1 cellular context compared by ENCODE assay signal in the genomic region with DNA sequence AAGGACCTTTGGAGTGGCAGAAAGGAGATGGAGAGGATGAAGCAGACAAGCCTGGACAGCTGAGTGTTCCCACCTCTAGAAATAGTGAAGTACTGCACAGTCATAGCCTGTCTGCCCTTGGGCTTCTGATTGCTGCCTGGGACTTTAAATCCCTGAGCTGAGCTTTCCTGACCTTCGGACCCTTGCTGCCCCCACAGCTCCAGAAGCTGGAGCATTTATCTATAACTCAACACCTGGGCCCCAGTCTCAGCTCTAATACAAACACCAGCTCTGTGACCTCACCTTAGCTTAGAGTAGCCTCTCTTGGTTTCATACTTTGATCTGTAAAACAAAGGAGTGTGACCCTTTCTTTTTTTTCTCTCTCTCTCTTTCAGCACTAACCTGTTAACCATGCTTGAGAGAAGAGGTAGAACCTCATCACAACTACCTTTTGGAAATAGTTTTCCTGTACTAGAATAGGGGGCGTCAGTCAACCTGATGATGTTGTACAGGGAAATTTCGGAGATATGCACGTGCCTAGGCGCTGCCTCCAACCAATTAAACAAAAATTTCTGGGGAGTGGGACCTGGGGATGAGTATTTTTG.
TF ChIP-seq lines count a peak whose summit lies in the region.

No MANE protein-coding gene starts in this region.

TF ChIP-seq in HepG2, 621 proteins besides CTCF, POLR2A, EP300 and RAD21 (continued from another document and continues in another):
- TF ChIP-seq, protein P1, sequence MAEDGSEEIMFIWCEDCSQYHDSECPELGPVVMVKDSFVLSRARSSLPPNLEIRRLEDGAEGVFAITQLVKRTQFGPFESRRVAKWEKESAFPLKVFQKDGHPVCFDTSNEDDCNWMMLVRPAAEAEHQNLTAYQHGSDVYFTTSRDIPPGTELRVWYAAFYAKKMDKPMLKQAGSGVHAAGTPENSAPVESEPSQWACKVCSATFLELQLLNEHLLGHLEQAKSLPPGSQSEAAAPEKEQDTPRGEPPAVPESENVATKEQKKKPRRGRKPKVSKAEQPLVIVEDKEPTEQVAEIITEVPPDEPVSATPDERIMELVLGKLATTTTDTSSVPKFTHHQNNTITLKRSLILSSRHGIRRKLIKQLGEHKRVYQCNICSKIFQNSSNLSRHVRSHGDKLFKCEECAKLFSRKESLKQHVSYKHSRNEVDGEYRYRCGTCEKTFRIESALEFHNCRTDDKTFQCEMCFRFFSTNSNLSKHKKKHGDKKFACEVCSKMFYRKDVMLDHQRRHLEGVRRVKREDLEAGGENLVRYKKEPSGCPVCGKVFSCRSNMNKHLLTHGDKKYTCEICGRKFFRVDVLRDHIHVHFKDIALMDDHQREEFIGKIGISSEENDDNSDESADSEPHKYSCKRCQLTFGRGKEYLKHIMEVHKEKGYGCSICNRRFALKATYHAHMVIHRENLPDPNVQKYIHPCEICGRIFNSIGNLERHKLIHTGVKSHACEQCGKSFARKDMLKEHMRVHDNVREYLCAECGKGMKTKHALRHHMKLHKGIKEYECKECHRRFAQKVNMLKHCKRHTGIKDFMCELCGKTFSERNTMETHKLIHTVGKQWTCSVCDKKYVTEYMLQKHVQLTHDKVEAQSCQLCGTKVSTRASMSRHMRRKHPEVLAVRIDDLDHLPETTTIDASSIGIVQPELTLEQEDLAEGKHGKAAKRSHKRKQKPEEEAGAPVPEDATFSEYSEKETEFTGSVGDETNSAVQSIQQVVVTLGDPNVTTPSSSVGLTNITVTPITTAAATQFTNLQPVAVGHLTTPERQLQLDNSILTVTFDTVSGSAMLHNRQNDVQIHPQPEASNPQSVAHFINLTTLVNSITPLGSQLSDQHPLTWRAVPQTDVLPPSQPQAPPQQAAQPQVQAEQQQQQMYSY (CRISPR knock-in tag; IDR thresholded peaks at IDR 0.05): 0 out of 2 replicates have a peak, but pooled peaks have one; percentile 28
- TF ChIP-seq SSRP1 (CRISPR knock-in tag; IDR thresholded peaks at IDR 0.05) (no peak), ZNF713 (CRISPR knock-in tag; IDR thresholded peaks at IDR 0.05) (no peak), CEBPG (CRISPR knock-in tag; IDR thresholded peaks at IDR 0.05) (peak; percentile 81), MTA1 (CRISPR knock-in tag; IDR thresholded peaks at IDR 0.05; ENCODE audit: borderline replicate concordance) (0 out of 2 replicates have a peak, but pooled peaks have one; percentile 53), KAT8 (CRISPR knock-in tag; IDR thresholded peaks at IDR 0.05) (peak; percentile 66), TEAD3 (CRISPR knock-in tag; optimal IDR thresholded peaks at IDR 0.05; ENCODE audit: borderline replicate concordance) (peak; percentile 76), STAT5B (CRISPR knock-in tag; IDR thresholded peaks at IDR 0.05) (0 out of 2 replicates have a peak, but pooled peaks have one; percentile 44), BRD4 (CRISPR knock-in tag; IDR thresholded peaks at IDR 0.05) (peak; percentile 72; the same call in 1 of the 2 replicates), HNRNPUL1 (IDR thresholded peaks at IDR 0.05; ENCODE audit: low read depth, low read length) (no peak), GLI4 (CRISPR knock-in tag; IDR thresholded peaks at IDR 0.05; ENCODE audit: borderline replicate concordance) (no peak), ZMAT3 (CRISPR knock-in tag; conservative IDR thresholded peaks at IDR 0.05) (0 out of 2 replicates have a peak, but pooled peaks have one; percentile 52), ZNF75D (CRISPR knock-in tag; IDR thresholded peaks at IDR 0.05; ENCODE audit: borderline replicate concordance) (no peak), PPARG (CRISPR knock-in tag; conservative IDR thresholded peaks at IDR 0.05) (peak; percentile 91), ZNF20 (CRISPR knock-in tag; IDR thresholded peaks at IDR 0.05) (no peak), KLF16 (CRISPR knock-in tag; IDR thresholded peaks at IDR 0.05) (peak in 1 of 2 experiments; percentile 89; a peak in 2 of 4 replicates), ZNF44 (CRISPR knock-in tag; IDR thresholded peaks at IDR 0.05) (peak; percentile 79; the same call in 1 of the 2 replicates), ZNF335 (CRISPR knock-in tag; IDR thresholded peaks at IDR 0.05) (peak; percentile 39; the same call in 1 of the 2 replicates), ZNF747 (CRISPR knock-in tag; IDR thresholded peaks at IDR 0.05; ENCODE audit: borderline replicate concordance) (peak; percentile 75; the same call in 1 of the 2 replicates), PAX8 (CRISPR knock-in tag; IDR thresholded peaks at IDR 0.05; ENCODE audit: borderline replicate concordance) (no peak), POLR2AphosphoS5 (IDR thresholded peaks at IDR 0.05; ENCODE audit: low read depth, low read length) (peak; percentile 23; the same call in 1 of the 2 replicates), FOSL1 (CRISPR knock-in tag; IDR thresholded peaks at IDR 0.05; ENCODE audit: borderline replicate concordance) (peak; percentile 57; the same call in 1 of the 2 replicates), AHR (CRISPR knock-in tag; IDR thresholded peaks at IDR 0.05) (no peak)
- TF ChIP-seq, protein P2, sequence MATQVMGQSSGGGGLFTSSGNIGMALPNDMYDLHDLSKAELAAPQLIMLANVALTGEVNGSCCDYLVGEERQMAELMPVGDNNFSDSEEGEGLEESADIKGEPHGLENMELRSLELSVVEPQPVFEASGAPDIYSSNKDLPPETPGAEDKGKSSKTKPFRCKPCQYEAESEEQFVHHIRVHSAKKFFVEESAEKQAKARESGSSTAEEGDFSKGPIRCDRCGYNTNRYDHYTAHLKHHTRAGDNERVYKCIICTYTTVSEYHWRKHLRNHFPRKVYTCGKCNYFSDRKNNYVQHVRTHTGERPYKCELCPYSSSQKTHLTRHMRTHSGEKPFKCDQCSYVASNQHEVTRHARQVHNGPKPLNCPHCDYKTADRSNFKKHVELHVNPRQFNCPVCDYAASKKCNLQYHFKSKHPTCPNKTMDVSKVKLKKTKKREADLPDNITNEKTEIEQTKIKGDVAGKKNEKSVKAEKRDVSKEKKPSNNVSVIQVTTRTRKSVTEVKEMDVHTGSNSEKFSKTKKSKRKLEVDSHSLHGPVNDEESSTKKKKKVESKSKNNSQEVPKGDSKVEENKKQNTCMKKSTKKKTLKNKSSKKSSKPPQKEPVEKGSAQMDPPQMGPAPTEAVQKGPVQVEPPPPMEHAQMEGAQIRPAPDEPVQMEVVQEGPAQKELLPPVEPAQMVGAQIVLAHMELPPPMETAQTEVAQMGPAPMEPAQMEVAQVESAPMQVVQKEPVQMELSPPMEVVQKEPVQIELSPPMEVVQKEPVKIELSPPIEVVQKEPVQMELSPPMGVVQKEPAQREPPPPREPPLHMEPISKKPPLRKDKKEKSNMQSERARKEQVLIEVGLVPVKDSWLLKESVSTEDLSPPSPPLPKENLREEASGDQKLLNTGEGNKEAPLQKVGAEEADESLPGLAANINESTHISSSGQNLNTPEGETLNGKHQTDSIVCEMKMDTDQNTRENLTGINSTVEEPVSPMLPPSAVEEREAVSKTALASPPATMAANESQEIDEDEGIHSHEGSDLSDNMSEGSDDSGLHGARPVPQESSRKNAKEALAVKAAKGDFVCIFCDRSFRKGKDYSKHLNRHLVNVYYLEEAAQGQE (IDR thresholded peaks at IDR 0.05; ENCODE audit: borderline replicate concordance in 1 of 2, low read depth in 1 of 2, low read length in 2 of 2): peak in 1 of 2 experiments; percentile 76; a peak in 2 of 4 replicates
- TF ChIP-seq, protein P3, sequence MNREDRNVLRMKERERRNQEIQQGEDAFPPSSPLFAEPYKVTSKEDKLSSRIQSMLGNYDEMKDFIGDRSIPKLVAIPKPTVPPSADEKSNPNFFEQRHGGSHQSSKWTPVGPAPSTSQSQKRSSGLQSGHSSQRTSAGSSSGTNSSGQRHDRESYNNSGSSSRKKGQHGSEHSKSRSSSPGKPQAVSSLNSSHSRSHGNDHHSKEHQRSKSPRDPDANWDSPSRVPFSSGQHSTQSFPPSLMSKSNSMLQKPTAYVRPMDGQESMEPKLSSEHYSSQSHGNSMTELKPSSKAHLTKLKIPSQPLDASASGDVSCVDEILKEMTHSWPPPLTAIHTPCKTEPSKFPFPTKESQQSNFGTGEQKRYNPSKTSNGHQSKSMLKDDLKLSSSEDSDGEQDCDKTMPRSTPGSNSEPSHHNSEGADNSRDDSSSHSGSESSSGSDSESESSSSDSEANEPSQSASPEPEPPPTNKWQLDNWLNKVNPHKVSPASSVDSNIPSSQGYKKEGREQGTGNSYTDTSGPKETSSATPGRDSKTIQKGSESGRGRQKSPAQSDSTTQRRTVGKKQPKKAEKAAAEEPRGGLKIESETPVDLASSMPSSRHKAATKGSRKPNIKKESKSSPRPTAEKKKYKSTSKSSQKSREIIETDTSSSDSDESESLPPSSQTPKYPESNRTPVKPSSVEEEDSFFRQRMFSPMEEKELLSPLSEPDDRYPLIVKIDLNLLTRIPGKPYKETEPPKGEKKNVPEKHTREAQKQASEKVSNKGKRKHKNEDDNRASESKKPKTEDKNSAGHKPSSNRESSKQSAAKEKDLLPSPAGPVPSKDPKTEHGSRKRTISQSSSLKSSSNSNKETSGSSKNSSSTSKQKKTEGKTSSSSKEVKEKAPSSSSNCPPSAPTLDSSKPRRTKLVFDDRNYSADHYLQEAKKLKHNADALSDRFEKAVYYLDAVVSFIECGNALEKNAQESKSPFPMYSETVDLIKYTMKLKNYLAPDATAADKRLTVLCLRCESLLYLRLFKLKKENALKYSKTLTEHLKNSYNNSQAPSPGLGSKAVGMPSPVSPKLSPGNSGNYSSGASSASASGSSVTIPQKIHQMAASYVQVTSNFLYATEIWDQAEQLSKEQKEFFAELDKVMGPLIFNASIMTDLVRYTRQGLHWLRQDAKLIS (CRISPR knock-in tag; IDR thresholded peaks at IDR 0.05): no peak
- TF ChIP-seq, protein P4, sequence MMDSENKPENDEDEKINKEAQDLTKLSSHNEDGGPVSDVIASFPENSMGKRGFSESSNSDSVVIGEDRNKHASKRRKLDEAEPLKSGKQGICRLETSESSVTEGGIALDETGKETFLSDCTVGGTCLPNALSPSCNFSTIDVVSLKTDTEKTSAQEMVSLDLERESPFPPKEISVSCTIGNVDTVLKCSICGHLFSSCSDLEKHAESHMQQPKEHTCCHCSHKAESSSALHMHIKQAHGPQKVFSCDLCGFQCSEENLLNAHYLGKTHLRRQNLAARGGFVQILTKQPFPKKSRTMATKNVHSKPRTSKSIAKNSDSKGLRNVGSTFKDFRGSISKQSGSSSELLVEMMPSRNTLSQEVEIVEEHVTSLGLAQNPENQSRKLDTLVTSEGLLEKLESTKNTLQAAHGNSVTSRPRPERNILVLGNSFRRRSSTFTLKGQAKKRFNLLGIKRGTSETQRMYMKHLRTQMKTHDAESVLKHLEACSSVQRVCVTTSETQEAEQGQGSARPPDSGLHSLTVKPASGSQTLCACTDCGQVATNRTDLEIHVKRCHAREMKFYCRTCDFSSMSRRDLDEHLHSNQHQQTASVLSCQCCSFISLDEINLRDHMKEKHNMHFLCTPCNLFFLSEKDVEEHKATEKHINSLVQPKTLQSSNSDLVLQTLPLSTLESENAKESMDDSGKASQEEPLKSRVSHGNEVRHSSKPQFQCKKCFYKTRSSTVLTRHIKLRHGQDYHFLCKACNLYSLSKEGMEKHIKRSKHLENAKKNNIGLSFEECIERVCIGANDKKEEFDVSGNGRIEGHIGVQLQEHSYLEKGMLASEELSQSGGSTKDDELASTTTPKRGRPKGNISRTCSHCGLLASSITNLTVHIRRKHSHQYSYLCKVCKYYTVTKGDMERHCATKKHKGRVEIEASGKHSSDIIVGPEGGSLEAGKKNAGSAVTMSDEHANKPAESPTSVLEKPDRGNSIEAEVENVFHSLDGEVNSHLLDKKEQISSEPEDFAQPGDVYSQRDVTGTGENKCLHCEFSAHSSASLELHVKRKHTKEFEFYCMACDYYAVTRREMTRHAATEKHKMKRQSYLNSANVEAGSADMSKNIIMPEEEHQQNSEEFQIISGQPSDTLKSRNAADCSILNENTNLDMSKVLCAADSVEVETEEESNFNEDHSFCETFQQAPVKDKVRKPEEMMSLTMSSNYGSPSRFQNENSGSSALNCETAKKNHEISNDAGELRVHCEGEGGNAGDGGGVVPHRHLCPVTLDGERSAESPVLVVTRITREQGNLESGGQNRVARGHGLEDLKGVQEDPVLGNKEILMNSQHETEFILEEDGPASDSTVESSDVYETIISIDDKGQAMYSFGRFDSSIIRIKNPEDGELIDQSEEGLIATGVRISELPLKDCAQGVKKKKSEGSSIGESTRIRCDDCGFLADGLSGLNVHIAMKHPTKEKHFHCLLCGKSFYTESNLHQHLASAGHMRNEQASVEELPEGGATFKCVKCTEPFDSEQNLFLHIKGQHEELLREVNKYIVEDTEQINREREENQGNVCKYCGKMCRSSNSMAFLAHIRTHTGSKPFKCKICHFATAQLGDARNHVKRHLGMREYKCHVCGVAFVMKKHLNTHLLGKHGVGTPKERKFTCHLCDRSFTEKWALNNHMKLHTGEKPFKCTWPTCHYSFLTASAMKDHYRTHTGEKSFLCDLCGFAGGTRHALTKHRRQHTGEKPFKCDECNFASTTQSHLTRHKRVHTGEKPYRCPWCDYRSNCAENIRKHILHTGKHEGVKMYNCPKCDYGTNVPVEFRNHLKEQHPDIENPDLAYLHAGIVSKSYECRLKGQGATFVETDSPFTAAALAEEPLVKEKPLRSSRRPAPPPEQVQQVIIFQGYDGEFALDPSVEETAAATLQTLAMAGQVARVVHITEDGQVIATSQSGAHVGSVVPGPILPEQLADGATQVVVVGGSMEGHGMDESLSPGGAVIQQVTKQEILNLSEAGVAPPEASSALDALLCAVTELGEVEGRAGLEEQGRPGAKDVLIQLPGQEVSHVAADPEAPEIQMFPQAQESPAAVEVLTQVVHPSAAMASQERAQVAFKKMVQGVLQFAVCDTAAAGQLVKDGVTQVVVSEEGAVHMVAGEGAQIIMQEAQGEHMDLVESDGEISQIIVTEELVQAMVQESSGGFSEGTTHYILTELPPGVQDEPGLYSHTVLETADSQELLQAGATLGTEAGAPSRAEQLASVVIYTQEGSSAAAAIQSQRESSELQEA (CRISPR knock-in tag; IDR thresholded peaks at IDR 0.05; ENCODE audit: not compliant biosample characterization): no peak
- TF ChIP-seq, protein P5, sequence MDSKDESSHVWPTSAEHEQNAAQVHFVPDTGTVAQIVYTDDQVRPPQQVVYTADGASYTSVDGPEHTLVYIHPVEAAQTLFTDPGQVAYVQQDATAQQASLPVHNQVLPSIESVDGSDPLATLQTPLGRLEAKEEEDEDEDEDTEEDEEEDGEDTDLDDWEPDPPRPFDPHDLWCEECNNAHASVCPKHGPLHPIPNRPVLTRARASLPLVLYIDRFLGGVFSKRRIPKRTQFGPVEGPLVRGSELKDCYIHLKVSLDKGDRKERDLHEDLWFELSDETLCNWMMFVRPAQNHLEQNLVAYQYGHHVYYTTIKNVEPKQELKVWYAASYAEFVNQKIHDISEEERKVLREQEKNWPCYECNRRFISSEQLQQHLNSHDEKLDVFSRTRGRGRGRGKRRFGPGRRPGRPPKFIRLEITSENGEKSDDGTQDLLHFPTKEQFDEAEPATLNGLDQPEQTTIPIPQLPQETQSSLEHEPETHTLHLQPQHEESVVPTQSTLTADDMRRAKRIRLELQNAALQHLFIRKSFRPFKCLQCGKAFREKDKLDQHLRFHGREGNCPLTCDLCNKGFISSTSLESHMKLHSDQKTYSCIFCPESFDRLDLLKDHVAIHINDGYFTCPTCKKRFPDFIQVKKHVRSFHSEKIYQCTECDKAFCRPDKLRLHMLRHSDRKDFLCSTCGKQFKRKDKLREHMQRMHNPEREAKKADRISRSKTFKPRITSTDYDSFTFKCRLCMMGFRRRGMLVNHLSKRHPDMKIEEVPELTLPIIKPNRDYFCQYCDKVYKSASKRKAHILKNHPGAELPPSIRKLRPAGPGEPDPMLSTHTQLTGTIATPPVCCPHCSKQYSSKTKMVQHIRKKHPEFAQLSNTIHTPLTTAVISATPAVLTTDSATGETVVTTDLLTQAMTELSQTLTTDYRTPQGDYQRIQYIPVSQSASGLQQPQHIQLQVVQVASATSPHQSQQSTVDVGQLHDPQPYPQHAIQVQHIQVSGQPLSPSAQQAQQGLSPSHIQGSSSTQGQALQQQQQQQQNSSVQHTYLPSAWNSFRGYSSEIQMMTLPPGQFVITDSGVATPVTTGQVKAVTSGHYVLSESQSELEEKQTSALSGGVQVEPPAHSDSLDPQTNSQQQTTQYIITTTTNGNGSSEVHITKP (CRISPR knock-in tag; IDR thresholded peaks at IDR 0.05; ENCODE audit: low read depth): 0 out of 2 replicates have a peak, but pooled peaks have one; percentile 34
- TF ChIP-seq, protein P6, sequence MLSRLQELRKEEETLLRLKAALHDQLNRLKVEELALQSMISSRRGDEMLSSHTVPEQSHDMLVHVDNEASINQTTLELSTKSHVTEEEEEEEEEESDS (CRISPR knock-in tag; IDR thresholded peaks at IDR 0.05; ENCODE audit: borderline replicate concordance): no peak
